Comparison of ENCODE assay signal across 8 cellular contexts in genomic region chrX:78103001-78103634, GRCh38.
DNase-seq lines count a peak whose midpoint lies in the region; ATAC-seq and TF ChIP-seq lines count a peak whose summit lies in the region.

No MANE protein-coding gene starts in this region.

- ATAC-seq in HG03432 (IDR thresholded peaks at IDR 0.05; ENCODE audit: unreplicated experiment) (no peak), GM21786 (IDR thresholded peaks at IDR 0.05; ENCODE audit: unreplicated experiment) (no peak)

- H3K27ac ChIP-seq in VCaP, result peak overlapping the region; percentile 87

- no peak for TF ChIP-seq CTCF in GM12864 (IDR thresholded peaks at IDR 0.05; ENCODE audit: low read depth, low read length, missing control alignments)
- no peak for TF ChIP-seq CTCF in VCaP (conservative IDR thresholded peaks at IDR 0.05)
- TF ChIP-seq CTCF in fibroblast of mammary gland (conservative IDR thresholded peaks at IDR 0.05; ENCODE audit: control insufficient read depth, insufficient read depth, low read depth, low read length), result no peak

- H3K4me3 ChIP-seq in GM12864 (ENCODE audit: low read depth, low read length) (peak overlapping the region; percentile 42; the same call in 1 of the 2 replicates), fibroblast of mammary gland (ENCODE audit: control insufficient read depth, low read depth, low read length) (peak overlapping the region; percentile 46)

- DNase-seq in GM12864 (ENCODE audit: low read depth) (no peak), fibroblast of mammary gland (ENCODE audit: low read depth) (no peak), retina (peak; percentile 4), activated gamma-delta T cell (lab: John Stamatoyannopoulos, UW) (no peak), HUDEP-2 (lab: John Stamatoyannopoulos, UW; ENCODE audit: unreplicated experiment in 76 of 76) (no peak)
